1 cellular context compared by ENCODE assay signal in the genomic region with DNA sequence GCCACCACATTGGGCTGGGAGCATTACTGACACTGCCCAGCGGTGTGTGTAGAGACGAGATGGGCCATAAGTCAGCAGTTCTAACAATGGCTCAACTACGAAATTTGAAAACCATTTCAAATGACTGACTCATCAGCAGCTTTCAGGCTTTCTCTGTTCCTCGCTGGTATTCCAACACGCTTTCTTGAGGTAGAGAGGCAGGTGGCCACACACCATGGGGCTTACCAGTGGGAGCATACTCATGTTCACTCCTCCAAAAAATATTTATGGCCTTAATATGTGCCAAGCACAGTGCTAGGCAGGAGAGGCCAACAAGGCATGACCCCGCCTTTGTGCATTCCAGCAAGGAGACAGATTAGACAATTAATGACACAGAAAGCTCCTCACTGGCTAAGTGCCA.
A peak's percentile ranks its signal among the peaks of the same experiment; 100 is the strongest.
TF ChIP-seq lines count a peak whose summit lies in the region.

No MANE protein-coding gene starts in this region.

TF ChIP-seq in K562, 482 proteins besides CTCF, POLR2A, EP300 and RAD21:
- peak; percentile 25; the same call in 1 of the 2 replicates for TF ChIP-seq NFIX (CRISPR knock-in tag; IDR thresholded peaks at IDR 0.05; ENCODE audit: low read depth)
- TF ChIP-seq, protein P1, sequence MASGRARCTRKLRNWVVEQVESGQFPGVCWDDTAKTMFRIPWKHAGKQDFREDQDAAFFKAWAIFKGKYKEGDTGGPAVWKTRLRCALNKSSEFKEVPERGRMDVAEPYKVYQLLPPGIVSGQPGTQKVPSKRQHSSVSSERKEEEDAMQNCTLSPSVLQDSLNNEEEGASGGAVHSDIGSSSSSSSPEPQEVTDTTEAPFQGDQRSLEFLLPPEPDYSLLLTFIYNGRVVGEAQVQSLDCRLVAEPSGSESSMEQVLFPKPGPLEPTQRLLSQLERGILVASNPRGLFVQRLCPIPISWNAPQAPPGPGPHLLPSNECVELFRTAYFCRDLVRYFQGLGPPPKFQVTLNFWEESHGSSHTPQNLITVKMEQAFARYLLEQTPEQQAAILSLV (tag; IDR thresholded peaks at IDR 0.05): no peak
